In the genomic region with DNA sequence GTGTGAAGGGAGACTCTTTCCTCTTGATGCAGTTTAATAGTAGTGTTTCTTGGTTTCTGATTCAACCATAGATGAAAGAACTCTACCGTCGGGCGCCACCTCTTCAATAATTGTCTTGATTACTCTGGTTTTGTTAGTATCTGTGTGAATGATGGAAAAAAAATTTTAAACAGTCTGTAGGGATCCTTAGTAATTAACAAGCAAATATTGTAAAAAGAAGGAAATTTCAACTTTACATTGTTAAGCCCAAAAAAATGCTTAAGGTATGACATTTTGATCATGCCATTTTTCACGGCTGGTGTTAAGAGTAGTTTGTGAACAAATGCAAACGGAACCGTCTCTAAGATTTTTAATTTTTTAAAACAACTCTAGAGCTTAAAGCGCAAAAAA, we compare ENCODE assay signal across 8 cellular contexts. TPM values are rescaled to one million over a fixed set of nuclear protein-coding genes. Genes with fewer than 3 reads are reported as not detected.
DNase-seq lines count a peak whose midpoint lies in the region; ATAC-seq and TF ChIP-seq lines count a peak whose summit lies in the region.

No MANE protein-coding gene starts in this region.

- peaks cover 4% of the 10 kb centered on the region for H3K27me3 Mint-ChIP-seq in activated CD4-positive, alpha-beta T cell treated with anti-CD3 and anti-CD28 coated beads for 36 hours

- H3K9me3 ChIP-seq in adipocyte (ENCODE audit: control insufficient read depth, low read length) (no peaks in the 10 kb centered on the region), testis (no peaks in the 10 kb centered on the region)

- H3K9ac ChIP-seq in adipocyte (ENCODE audit: low read length): peak overlapping the region; percentile 94

- peak; percentile 26 for DNase-seq in activated CD4-positive, alpha-beta T cell treated with anti-CD3 and anti-CD28 coated beads for 36 hours
- no peak for DNase-seq in activated CD4-positive, alpha-beta T cell treated with anti-CD3 and anti-CD28 coated beads for 48 hours
- DNase-seq in adipocyte (ENCODE audit: low read depth) (peak; percentile 13), kidney tubule cell (ENCODE audit: low spot score) (peak; percentile 2), testis (no peak), NCI-H2081 treated with DMSO at 0.1 percent for 48 hours (lab: John Stamatoyannopoulos, UW) (no peak), globus pallidus (ENCODE audit: low spot score) (no peak)

- peak overlapping the region; percentile 84 to 97 for H3K27ac ChIP-seq in testis

- peaks cover 13% of the 10 kb centered on the region for H3K36me3 ChIP-seq in adipocyte (ENCODE audit: control insufficient read depth, insufficient read depth, low read length, severe bottlenecking)
- no peaks in the 10 kb centered on the region for H3K36me3 ChIP-seq in testis (ENCODE audit: low read depth, missing control alignments)

- peak overlapping the region; percentile 96 for H3K4me3 ChIP-seq in adipocyte (ENCODE audit: low read length)
- H3K4me3 ChIP-seq in testis: peak overlapping the region; percentile 67 to 85

- peak overlapping the region; percentile 97 for H3K27ac Mint-ChIP-seq in activated CD4-positive, alpha-beta T cell treated with anti-CD3 and anti-CD28 coated beads for 36 hours

- 9 to 14% methylated on average over 7 of the region's 7 CpGs for WGBS in testis, 2 donors

- CTCF ChIA-PET in activated CD4-positive, alpha-beta T cell treated with anti-CD3 and anti-CD28 coated beads for 36 hours (lab: Charles Lee): interaction anchor here (0.6 to 1.5 kb wide), 11 partner anchors 10 to 850 kb away, joined by 3 to 9 read pairs (median 3); a partner anchor contains a TSS

- H3K4me1 ChIP-seq in adipocyte (ENCODE audit: control insufficient read depth, insufficient read depth, low read length): peaks cover 27% of the 10 kb centered on the region
- peaks cover 37% of the 10 kb centered on the region for H3K4me1 ChIP-seq in testis

- no peak for TF ChIP-seq CTCF in testis (IDR thresholded peaks at IDR 0.05)

- H3K9me3 Mint-ChIP-seq in activated CD4-positive, alpha-beta T cell treated with anti-CD3 and anti-CD28 coated beads for 36 hours (ENCODE audit: low read depth): no peaks in the 10 kb centered on the region

- peaks cover 26% of the 10 kb centered on the region for H3K36me3 Mint-ChIP-seq in activated CD4-positive, alpha-beta T cell treated with anti-CD3 and anti-CD28 coated beads for 36 hours (ENCODE audit: low read depth)

- H3K27me3 ChIP-seq in adipocyte (replicated peaks; ENCODE audit: control insufficient read depth, insufficient read depth, low read length): no peaks in the 10 kb centered on the region
- H3K27me3 ChIP-seq in testis: no peaks in the 10 kb centered on the region

- ATAC-seq in activated CD4-positive, alpha-beta T cell treated with anti-CD3 and anti-CD28 coated beads for 36 hours: no peak
- ATAC-seq in GM21381 (IDR thresholded peaks at IDR 0.05; ENCODE audit: unreplicated experiment): no peak

- TF ChIP-seq POLR2A in testis (IDR thresholded peaks at IDR 0.05): no peak

- intact Hi-C loops in activated CD4-positive, alpha-beta T cell treated with anti-CD3 and anti-CD28 coated beads for 36 hours (cut with DNase I, micrococcal nuclease): loop anchor here (2.0 to 5.0 kb wide), 7 partner anchors 256 to 1099 kb away; a partner anchor contains a TSS
- intact Hi-C loops in testis (cut with DNase I; ENCODE audit: low total_unique reads): no loop called here

- POLR2A ChIA-PET in activated CD4-positive, alpha-beta T cell treated with anti-CD3 and anti-CD28 coated beads for 36 hours (lab: Charles Lee): interaction anchor here (0.7 to 2.4 kb wide), 5 partner anchors 255 to 871 kb away, joined by 3 to 10 read pairs (median 4); a partner anchor contains a TSS

- H3K4me1 Mint-ChIP-seq in activated CD4-positive, alpha-beta T cell treated with anti-CD3 and anti-CD28 coated beads for 36 hours: peaks cover 24% of the 10 kb centered on the region

- peak overlapping the region; percentile 95 for H3K4me3 Mint-ChIP-seq in activated CD4-positive, alpha-beta T cell treated with anti-CD3 and anti-CD28 coated beads for 36 hours

RNA-seq across cellular contexts. Expression of a gene that starts 4.1 kb away (rescaled TPM):
- 10 to 100 TPM; 20.2 to 35.9 TPM for total RNA-seq in activated CD4-positive, alpha-beta T cell treated with anti-CD3 and anti-CD28 coated beads for 36 hours
- 10 to 100 TPM; 22.1 to 25.8 TPM for total RNA-seq in testis
- polyA plus RNA-seq in testis (ENCODE audit: insufficient read depth, low read depth, low replicate concordance): 69.4 TPM

RNA-seq across cellular contexts. Expression of a gene that starts 18.6 kb away (rescaled TPM):
- not detected for total RNA-seq in activated CD4-positive, alpha-beta T cell treated with anti-CD3 and anti-CD28 coated beads for 36 hours
- under 1 TPM; 0.43 to 0.87 TPM for total RNA-seq in testis
- 0.37 TPM for polyA plus RNA-seq in testis (ENCODE audit: insufficient read depth, low read depth, low replicate concordance)

RNA-seq across cellular contexts. Expression of a gene that starts 36.0 kb away (rescaled TPM):
- total RNA-seq in activated CD4-positive, alpha-beta T cell treated with anti-CD3 and anti-CD28 coated beads for 36 hours: not detected
- total RNA-seq in testis: 1 to 10 TPM in 1 of 2 donors, under 1 TPM in 1; 0.87 to 1.4 TPM
- 0.58 TPM for polyA plus RNA-seq in testis (ENCODE audit: insufficient read depth, low read depth, low replicate concordance)

RNA-seq across cellular contexts. Expression of a gene that starts 46.3 kb away (rescaled TPM):
- total RNA-seq in activated CD4-positive, alpha-beta T cell treated with anti-CD3 and anti-CD28 coated beads for 36 hours: not detected
- under 1 TPM; 0.62 to 0.79 TPM for total RNA-seq in testis
- polyA plus RNA-seq in testis (ENCODE audit: insufficient read depth, low read depth, low replicate concordance): 0.30 TPM

RNA-seq across cellular contexts. Expression of a gene that starts 48.7 kb away (rescaled TPM):
- total RNA-seq in activated CD4-positive, alpha-beta T cell treated with anti-CD3 and anti-CD28 coated beads for 36 hours: not detected
- total RNA-seq in testis: under 1 TPM; 0.63 to 0.68 TPM
- polyA plus RNA-seq in testis (ENCODE audit: insufficient read depth, low read depth, low replicate concordance): 0.26 TPM

Comparison
In these comparisons a context has a peak if more than half of its experiments do, and no peak if none do; other contexts are left out.
1. DNase-seq: peak in activated CD4-positive, alpha-beta T cell treated with anti-CD3 and anti-CD28 coated beads for 36 hours (single experiment), adipocyte (single experiment) and kidney tubule cell (single experiment); none in activated CD4-positive, alpha-beta T cell treated with anti-CD3 and anti-CD28 coated beads for 48 hours (single experiment), testis (single experiment), NCI-H2081 treated with DMSO at 0.1 percent for 48 hours (single experiment) and globus pallidus (single experiment).